Comparison of ENCODE assay signal across 20 cellular contexts in genomic region chr16:50848755-50849514, GRCh38.
DNase-seq lines count a peak whose midpoint lies in the region; ATAC-seq, FAIRE-seq and TF ChIP-seq lines count a peak whose summit lies in the region.
"Had no signal": no experiment of that assay in that cellular context is flagged by ENCODE, and none has a peak within 500 bp of the region (broad histone marks: within the 10 kb centered on the region; RNA-seq: fewer than 3 reads in every experiment).

No MANE protein-coding gene starts in this region.

- no peak overlapping the region for H4K91ac ChIP-seq in H9 (ENCODE audit: insufficient read length, low read depth, low read length)
- H4K91ac ChIP-seq in H1 (replicated peaks; ENCODE audit: insufficient read length, low read length): no peak overlapping the region

- no peak overlapping the region for H3T11ph ChIP-seq in H9 (ENCODE audit: low read length)

- no peak for TF ChIP-seq RAD21 in H1 (IDR thresholded peaks at IDR 0.05 in 1 of 2, conservative IDR thresholded peaks at IDR 0.05 in 1 of 2; ENCODE audit: low read depth in 2 of 2, low read length in 2 of 2)
- TF ChIP-seq RAD21 in liver (IDR thresholded peaks at IDR 0.05): peak; percentile 35 to 44

- H3K36me3 ChIP-seq in H1 (ENCODE audit: control insufficient read depth in 2 of 4, insufficient read depth in 4 of 4, low read length in 3 of 4) (no peaks in the 10 kb centered on the region), liver (ENCODE audit: control insufficient read depth in 4 of 4, insufficient read depth in 3 of 4, low read depth in 1 of 4, low read length in 3 of 4) (no peaks in the 10 kb centered on the region), vagina (no peaks in the 10 kb centered on the region)
- H3K36me3 ChIP-seq: HAP-1 had no signal

- no peak overlapping the region for H3K4me3 Mint-ChIP-seq in H9
- H3K4me3 Mint-ChIP-seq: CD14-positive monocyte; CD8-positive, alpha-beta T cell had no signal

- no peak overlapping the region for H3K4me2 ChIP-seq in H9 (ENCODE audit: insufficient read depth, insufficient read length, low read length)
- H3K4me2 ChIP-seq in H1 (ENCODE audit: insufficient read depth in 1 of 2, low read depth in 2 of 2, low read length in 2 of 2): no peak overlapping the region

- no peak overlapping the region for H3K14ac ChIP-seq in H9 (ENCODE audit: insufficient read depth, low read length)
- H3K14ac ChIP-seq in H1 (ENCODE audit: insufficient read length): no peak overlapping the region

- no peak overlapping the region for H2BK12ac ChIP-seq in H9 (ENCODE audit: insufficient read length, low read depth, low read length)
- no peak overlapping the region for H2BK12ac ChIP-seq in H1 (ENCODE audit: low read depth, low read length)

- H2AK5ac ChIP-seq in H9 (ENCODE audit: insufficient read length, low read length): no peak overlapping the region
- peak overlapping the region; percentile 90; the same call in 1 of the 2 replicates for H2AK5ac ChIP-seq in H1 (ENCODE audit: low read depth, low read length)

- H4K20me1 ChIP-seq in H9 (ENCODE audit: control insufficient read depth, insufficient read depth, insufficient read length) (no peaks in the 10 kb centered on the region), H1 (replicated peaks in 1 of 2; ENCODE audit: control insufficient read depth in 1 of 2, insufficient read depth in 2 of 2, low read length in 2 of 2) (no peaks in the 10 kb centered on the region)

- H3K79me1 ChIP-seq in H9 (ENCODE audit: insufficient read depth, low read depth, low read length, poor library complexity, severe bottlenecking): no peaks in the 10 kb centered on the region
- no peaks in the 10 kb centered on the region for H3K79me1 ChIP-seq in H1 (ENCODE audit: low read depth, low read length)

- H3K9me3 ChIP-seq in H9 (ENCODE audit: control insufficient read depth, low read depth, low read length): no peaks in the 10 kb centered on the region
- no peaks in the 10 kb centered on the region for H3K9me3 ChIP-seq in H1 (ENCODE audit: insufficient read depth in 2 of 2, low read depth in 1 of 2, low read length in 1 of 2)
- no peaks in the 10 kb centered on the region for H3K9me3 ChIP-seq in liver (ENCODE audit: control insufficient read depth in 4 of 4, low read length in 3 of 4)
- no peaks in the 10 kb centered on the region for H3K9me3 ChIP-seq in vagina
- H3K9me3 ChIP-seq: HAP-1 had no signal

- TF ChIP-seq CTCF in H9 (conservative IDR thresholded peaks at IDR 0.05): 0 out of 3 replicates have a peak, but pooled peaks have one; percentile 12
- TF ChIP-seq CTCF in H1 (IDR thresholded peaks at IDR 0.05; ENCODE audit: control extremely low read depth in 1 of 3, insufficient read depth in 1 of 3, low read depth in 1 of 3, low read length in 3 of 3): peak in 1 of 3 experiments; percentile 27; a peak in 2 of 4 replicates
- no peak for TF ChIP-seq CTCF in liver (IDR thresholded peaks at IDR 0.05; ENCODE audit: low read depth, low read length, missing input control)
- TF ChIP-seq CTCF in vagina (IDR thresholded peaks at IDR 0.05): no peak

- H3K4me1 ChIP-seq in H9 (ENCODE audit: insufficient read depth, low read length) (no peaks in the 10 kb centered on the region; the same call in 1 of the 2 replicates), H1 (replicated peaks in 1 of 4; ENCODE audit: control insufficient read depth in 3 of 4, insufficient read depth in 4 of 4, low read length in 3 of 4) (peaks cover 0 to 2% (median 1%) of the 10 kb centered on the region in 4 experiments; a peak in 1 of 7 replicates), liver (ENCODE audit: control insufficient read depth in 4 of 4, insufficient read depth in 4 of 4, low read length in 3 of 4) (peaks cover 4 to 25% (median 15%) of the 10 kb centered on the region in 4 donors), vagina (no peaks in the 10 kb centered on the region)
- H3K4me1 ChIP-seq: HAP-1 had no signal

- no peaks in the 10 kb centered on the region for H3K9me3 Mint-ChIP-seq in H9
- H3K9me3 Mint-ChIP-seq: CD8-positive, alpha-beta T cell had no signal

- POLR2A ChIA-PET in H1 (lab: Charles Lee; ENCODE audit: partially characterized antibody): no interaction called here

- H2BK120ac ChIP-seq in H9 (ENCODE audit: low read depth, low read length, poor library complexity, severe bottlenecking) (no peak overlapping the region), H1 (replicated peaks; ENCODE audit: low read depth, low read length) (no peak overlapping the region)

- no peak for DNase-seq in H9
- DNase-seq in H1 (ENCODE audit: low read depth in 1 of 2, low spot score in 2 of 2): no peak
- peak; percentile 31 to 52 for DNase-seq in vagina (ENCODE audit: extremely low spot score in 2 of 2)
- no peak for DNase-seq in stimulated activated CD8-positive, alpha-beta memory T cell treated with anti-CD3 and anti-CD28 coated beads, Interleukin-4, amount 100 ng/mL, for 48 hours
- DNase-seq in AML-193 (lab: John Stamatoyannopoulos, UW): no peak
- DNase-seq: COR-L47, DMS153, DMS79 treated with DMSO at 0.1 percent for 48 hours, EL, GDM1, GM23248 had no signal

- H2BK20ac ChIP-seq in H9 (ENCODE audit: low read depth, low read length, poor library complexity, severe bottlenecking) (no peak overlapping the region), H1 (ENCODE audit: low read length) (no peak overlapping the region)

- H3K27ac ChIP-seq in H9 (ENCODE audit: insufficient read length, low read depth, low read length) (no peak overlapping the region), H1 (ENCODE audit: low read depth, low read length) (no peak overlapping the region), liver (ENCODE audit: low read depth in 1 of 2, low read length in 2 of 2) (peak overlapping the region; percentile 69 to 75), vagina (no peak overlapping the region)
- H3K27ac ChIP-seq: GM23248 had no signal

- intact Hi-C loops in vagina (cut with DNase I): no loop called here

- no peaks in the 10 kb centered on the region for H3K23me2 ChIP-seq in H9 (ENCODE audit: insufficient read length, low read depth, low read length, poor library complexity, severe bottlenecking)
- H3K23me2 ChIP-seq in H1 (ENCODE audit: low read depth, low read length): no peaks in the 10 kb centered on the region; the same call in 1 of the 2 replicates

- H4K5ac ChIP-seq in H9 (ENCODE audit: insufficient read length, low read depth, low read length) (no peak overlapping the region), H1 (ENCODE audit: insufficient read length, low read depth, low read length) (no peak overlapping the region)

- TF ChIP-seq POLR2A in H1 (IDR thresholded peaks at IDR 0.05; ENCODE audit: control extremely low read depth in 1 of 2, low read depth in 2 of 2, low read length in 2 of 2) (no peak), vagina (IDR thresholded peaks at IDR 0.05) (no peak)

- FAIRE-seq in H1 (lab: Jason Lieb, UNC): no peak
- FAIRE-seq: A204.1, D721Med, GM12892, HTR-8/SVneo had no signal

- H3K4me1 Mint-ChIP-seq in H9: peaks cover 7 to 8% of the 10 kb centered on the region in 2 experiments
- H3K4me1 Mint-ChIP-seq: CD14-positive monocyte had no signal

- no peaks in the 10 kb centered on the region for H3K27me3 ChIP-seq in H9 (ENCODE audit: insufficient read depth, low read length)
- no peaks in the 10 kb centered on the region for H3K27me3 ChIP-seq in H1 (replicated peaks in 1 of 4; ENCODE audit: control insufficient read depth in 3 of 4, extremely low read depth in 1 of 4, insufficient read depth in 3 of 4, low read length in 3 of 4)
- H3K27me3 ChIP-seq in liver (ENCODE audit: control insufficient read depth in 4 of 4, insufficient read depth in 4 of 4, low read length in 3 of 4): no peaks in the 10 kb centered on the region
- H3K27me3 ChIP-seq in vagina: no peaks in the 10 kb centered on the region

- H2BK15ac ChIP-seq in H9 (ENCODE audit: low read depth, low read length) (no peak overlapping the region), H1 (ENCODE audit: low read length) (no peak overlapping the region)

- TF ChIP-seq EP300 in H1 (IDR thresholded peaks at IDR 0.05; ENCODE audit: borderline replicate concordance in 1 of 2, low read depth in 2 of 2, low read length in 2 of 2): no peak

- H3K4me3 ChIP-seq in H1 (ENCODE audit: extremely low read depth in 1 of 4, insufficient read depth in 2 of 4, low read depth in 3 of 4, low read length in 4 of 4) (no peak overlapping the region), liver (ENCODE audit: low read depth in 1 of 3, low read length in 3 of 3) (no peak overlapping the region), vagina (no peak overlapping the region)
- H3K4me3 ChIP-seq: GM23248, HAP-1 had no signal

- H3K79me2 ChIP-seq in H9 (ENCODE audit: insufficient read depth, low read length): no peaks in the 10 kb centered on the region
- H3K79me2 ChIP-seq in H1 (ENCODE audit: control insufficient read depth in 1 of 2, insufficient read depth in 2 of 2, low read length in 2 of 2): no peaks in the 10 kb centered on the region

- no peak for ATAC-seq in GM19467 (IDR thresholded peaks at IDR 0.05; ENCODE audit: unreplicated experiment)
- ATAC-seq: CD8-positive, alpha-beta T cell had no signal

- H3K9ac ChIP-seq in H9 (ENCODE audit: extremely low read depth, insufficient read length, low read length) (no peak overlapping the region), H1 (replicated peaks in 1 of 4; ENCODE audit: extremely low read depth in 1 of 4, low read depth in 3 of 4, low read length in 3 of 4) (no peak overlapping the region), liver (ENCODE audit: low read depth in 1 of 2, low read length in 2 of 2) (no peak overlapping the region)
- H3K9ac ChIP-seq: GM23248 had no signal

- H2BK5ac ChIP-seq in H9 (ENCODE audit: insufficient read length, low read length): no peak overlapping the region
- no peak overlapping the region for H2BK5ac ChIP-seq in H1 (ENCODE audit: low read depth, low read length)

- H3K4ac ChIP-seq in H9 (ENCODE audit: low read depth, low read length) (no peak overlapping the region), H1 (replicated peaks; ENCODE audit: insufficient read length, low read depth, low read length) (no peak overlapping the region)

- no peak overlapping the region; a peak in 1 of 7 replicates for H3K27ac Mint-ChIP-seq in H9
- H3K27ac Mint-ChIP-seq: CD8-positive, alpha-beta T cell had no signal

- no peak overlapping the region for H3K18ac ChIP-seq in H9 (ENCODE audit: insufficient read length, low read depth, low read length)
- no peak overlapping the region for H3K18ac ChIP-seq in H1 (ENCODE audit: extremely low read depth, low read length)

- no peaks in the 10 kb centered on the region for H3K36me3 Mint-ChIP-seq in H9 (ENCODE audit: insufficient read depth in 1 of 3, low read depth in 3 of 3)
- H3K36me3 Mint-ChIP-seq: CD14-positive monocyte; CD8-positive, alpha-beta T cell had no signal

- H3K23ac ChIP-seq in H9 (ENCODE audit: insufficient read length, low read depth, low read length) (no peak overlapping the region), H1 (ENCODE audit: insufficient read length) (no peak overlapping the region)

- H4K8ac ChIP-seq in H9 (replicated peaks; ENCODE audit: insufficient read length, low read depth, low read length) (no peak overlapping the region), H1 (ENCODE audit: extremely low read depth, insufficient read depth, low read length) (no peak overlapping the region)

- no peak overlapping the region for H2AFZ ChIP-seq in H9 (ENCODE audit: low read length)
- no peak overlapping the region for H2AFZ ChIP-seq in H1 (ENCODE audit: low read length)
- H2AFZ ChIP-seq: GM23248 had no signal

- WGBS in H9 (ENCODE audit: extremely low coverage, insufficient read length, low lambda C conversion rate): no CpG with 5 or more reads among the region's 7 CpGs
- WGBS in H1 (ENCODE audit: extremely low coverage in 1 of 2, insufficient coverage in 1 of 2, insufficient read length in 1 of 2, insufficient replicate concordance in 2 of 2, low coverage in 1 of 2, low lambda C conversion rate in 2 of 2, missing lambda C conversion rate in 1 of 2), 2 experiments: 85% methylated on average over 7 of the region's 7 CpGs; no CpG with 5 or more reads in 1 of the 2 experiments
- WGBS in liver: 40% methylated on average over 7 of the region's 7 CpGs

- CTCF ChIA-PET in H1 (lab: Charles Lee; ENCODE audit: partially characterized antibody): interaction anchor here (0.9 to 1.4 kb wide), 5 partner anchors 12 to 43 kb away, joined by 3 to 6 read pairs (median 4); no protein-coding TSS in a partner anchor

- no peak overlapping the region for H3K56ac ChIP-seq in H9 (ENCODE audit: insufficient read length, low read depth, low read length)
- H3K56ac ChIP-seq in H1 (replicated peaks; ENCODE audit: insufficient read length, low read depth, low read length): no peak overlapping the region

- peaks cover 2% of the 10 kb centered on the region; the same call in 1 of the 2 replicates for H3K27me3 Mint-ChIP-seq in H9 (ENCODE audit: low read depth)

Comparison
In these comparisons a context has a peak if more than half of its experiments do, and no peak if none do; other contexts are left out.
1. DNase-seq: peak in vagina (2 of 2); none in H9 (single experiment), H1 (0 of 2), stimulated activated CD8-positive, alpha-beta memory T cell treated with anti-CD3 and anti-CD28 coated beads, Interleukin-4, amount 100 ng/mL, for 48 hours (single experiment) and AML-193 (0 of 2).
2. H3K27ac ChIP-seq: peak in liver (2 of 2); none in H9 (single experiment), H1 (single experiment) and vagina (single experiment).